ENCODE assay signal across 1 cellular context in the genomic region with DNA sequence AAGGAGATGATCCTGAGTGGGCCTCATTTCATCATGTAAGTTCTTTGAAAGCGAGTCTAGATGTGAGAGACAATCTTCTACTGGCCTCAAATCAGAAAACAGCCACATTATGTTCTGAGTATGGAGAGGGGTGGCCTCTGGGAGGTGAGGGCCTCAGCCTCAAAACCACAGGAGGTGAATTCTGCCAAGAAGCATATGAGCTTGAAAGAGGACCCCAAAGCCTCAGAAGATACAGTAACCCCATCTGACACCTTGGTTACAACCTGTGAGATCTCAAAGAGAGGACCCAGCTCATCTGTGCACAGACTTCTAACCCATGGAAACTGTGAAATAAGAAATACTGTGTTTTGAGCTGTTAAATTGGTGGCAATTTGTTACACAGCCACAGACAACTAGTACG.
TF ChIP-seq lines count a peak whose summit lies in the region.

No MANE protein-coding gene starts in this region.

TF ChIP-seq in H1, 55 proteins besides CTCF, POLR2A, EP300 and RAD21 (continued from another document):
- TF ChIP-seq, protein P1, sequence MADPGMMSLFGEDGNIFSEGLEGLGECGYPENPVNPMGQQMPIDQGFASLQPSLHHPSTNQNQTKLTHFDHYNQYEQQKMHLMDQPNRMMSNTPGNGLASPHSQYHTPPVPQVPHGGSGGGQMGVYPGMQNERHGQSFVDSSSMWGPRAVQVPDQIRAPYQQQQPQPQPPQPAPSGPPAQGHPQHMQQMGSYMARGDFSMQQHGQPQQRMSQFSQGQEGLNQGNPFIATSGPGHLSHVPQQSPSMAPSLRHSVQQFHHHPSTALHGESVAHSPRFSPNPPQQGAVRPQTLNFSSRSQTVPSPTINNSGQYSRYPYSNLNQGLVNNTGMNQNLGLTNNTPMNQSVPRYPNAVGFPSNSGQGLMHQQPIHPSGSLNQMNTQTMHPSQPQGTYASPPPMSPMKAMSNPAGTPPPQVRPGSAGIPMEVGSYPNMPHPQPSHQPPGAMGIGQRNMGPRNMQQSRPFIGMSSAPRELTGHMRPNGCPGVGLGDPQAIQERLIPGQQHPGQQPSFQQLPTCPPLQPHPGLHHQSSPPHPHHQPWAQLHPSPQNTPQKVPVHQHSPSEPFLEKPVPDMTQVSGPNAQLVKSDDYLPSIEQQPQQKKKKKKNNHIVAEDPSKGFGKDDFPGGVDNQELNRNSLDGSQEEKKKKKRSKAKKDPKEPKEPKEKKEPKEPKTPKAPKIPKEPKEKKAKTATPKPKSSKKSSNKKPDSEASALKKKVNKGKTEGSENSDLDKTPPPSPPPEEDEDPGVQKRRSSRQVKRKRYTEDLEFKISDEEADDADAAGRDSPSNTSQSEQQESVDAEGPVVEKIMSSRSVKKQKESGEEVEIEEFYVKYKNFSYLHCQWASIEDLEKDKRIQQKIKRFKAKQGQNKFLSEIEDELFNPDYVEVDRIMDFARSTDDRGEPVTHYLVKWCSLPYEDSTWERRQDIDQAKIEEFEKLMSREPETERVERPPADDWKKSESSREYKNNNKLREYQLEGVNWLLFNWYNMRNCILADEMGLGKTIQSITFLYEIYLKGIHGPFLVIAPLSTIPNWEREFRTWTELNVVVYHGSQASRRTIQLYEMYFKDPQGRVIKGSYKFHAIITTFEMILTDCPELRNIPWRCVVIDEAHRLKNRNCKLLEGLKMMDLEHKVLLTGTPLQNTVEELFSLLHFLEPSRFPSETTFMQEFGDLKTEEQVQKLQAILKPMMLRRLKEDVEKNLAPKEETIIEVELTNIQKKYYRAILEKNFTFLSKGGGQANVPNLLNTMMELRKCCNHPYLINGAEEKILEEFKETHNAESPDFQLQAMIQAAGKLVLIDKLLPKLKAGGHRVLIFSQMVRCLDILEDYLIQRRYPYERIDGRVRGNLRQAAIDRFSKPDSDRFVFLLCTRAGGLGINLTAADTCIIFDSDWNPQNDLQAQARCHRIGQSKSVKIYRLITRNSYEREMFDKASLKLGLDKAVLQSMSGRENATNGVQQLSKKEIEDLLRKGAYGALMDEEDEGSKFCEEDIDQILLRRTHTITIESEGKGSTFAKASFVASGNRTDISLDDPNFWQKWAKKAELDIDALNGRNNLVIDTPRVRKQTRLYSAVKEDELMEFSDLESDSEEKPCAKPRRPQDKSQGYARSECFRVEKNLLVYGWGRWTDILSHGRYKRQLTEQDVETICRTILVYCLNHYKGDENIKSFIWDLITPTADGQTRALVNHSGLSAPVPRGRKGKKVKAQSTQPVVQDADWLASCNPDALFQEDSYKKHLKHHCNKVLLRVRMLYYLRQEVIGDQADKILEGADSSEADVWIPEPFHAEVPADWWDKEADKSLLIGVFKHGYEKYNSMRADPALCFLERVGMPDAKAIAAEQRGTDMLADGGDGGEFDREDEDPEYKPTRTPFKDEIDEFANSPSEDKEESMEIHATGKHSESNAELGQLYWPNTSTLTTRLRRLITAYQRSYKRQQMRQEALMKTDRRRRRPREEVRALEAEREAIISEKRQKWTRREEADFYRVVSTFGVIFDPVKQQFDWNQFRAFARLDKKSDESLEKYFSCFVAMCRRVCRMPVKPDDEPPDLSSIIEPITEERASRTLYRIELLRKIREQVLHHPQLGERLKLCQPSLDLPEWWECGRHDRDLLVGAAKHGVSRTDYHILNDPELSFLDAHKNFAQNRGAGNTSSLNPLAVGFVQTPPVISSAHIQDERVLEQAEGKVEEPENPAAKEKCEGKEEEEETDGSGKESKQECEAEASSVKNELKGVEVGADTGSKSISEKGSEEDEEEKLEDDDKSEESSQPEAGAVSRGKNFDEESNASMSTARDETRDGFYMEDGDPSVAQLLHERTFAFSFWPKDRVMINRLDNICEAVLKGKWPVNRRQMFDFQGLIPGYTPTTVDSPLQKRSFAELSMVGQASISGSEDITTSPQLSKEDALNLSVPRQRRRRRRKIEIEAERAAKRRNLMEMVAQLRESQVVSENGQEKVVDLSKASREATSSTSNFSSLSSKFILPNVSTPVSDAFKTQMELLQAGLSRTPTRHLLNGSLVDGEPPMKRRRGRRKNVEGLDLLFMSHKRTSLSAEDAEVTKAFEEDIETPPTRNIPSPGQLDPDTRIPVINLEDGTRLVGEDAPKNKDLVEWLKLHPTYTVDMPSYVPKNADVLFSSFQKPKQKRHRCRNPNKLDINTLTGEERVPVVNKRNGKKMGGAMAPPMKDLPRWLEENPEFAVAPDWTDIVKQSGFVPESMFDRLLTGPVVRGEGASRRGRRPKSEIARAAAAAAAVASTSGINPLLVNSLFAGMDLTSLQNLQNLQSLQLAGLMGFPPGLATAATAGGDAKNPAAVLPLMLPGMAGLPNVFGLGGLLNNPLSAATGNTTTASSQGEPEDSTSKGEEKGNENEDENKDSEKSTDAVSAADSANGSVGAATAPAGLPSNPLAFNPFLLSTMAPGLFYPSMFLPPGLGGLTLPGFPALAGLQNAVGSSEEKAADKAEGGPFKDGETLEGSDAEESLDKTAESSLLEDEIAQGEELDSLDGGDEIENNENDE (IDR thresholded peaks at IDR 0.05; ENCODE audit: insufficient replicate concordance, low read length): no peak
- no peak for TF ChIP-seq HDAC6 (IDR thresholded peaks at IDR 0.05; ENCODE audit: low read depth, low read length)
- TF ChIP-seq JUN (IDR thresholded peaks at IDR 0.05; ENCODE audit: low read depth, low read length): no peak
- TF ChIP-seq PHF8 (conservative IDR thresholded peaks at IDR 0.05; ENCODE audit: low read depth, low read length): no peak
- TF ChIP-seq RXRA (IDR thresholded peaks at IDR 0.05; ENCODE audit: insufficient read depth, low read depth, low read length): no peak
- no peak for TF ChIP-seq ASH2L (IDR thresholded peaks at IDR 0.05; ENCODE audit: low read length)
- TF ChIP-seq POU5F1 (IDR thresholded peaks at IDR 0.05; ENCODE audit: low read depth, low read length): no peak
- TF ChIP-seq KDM4A (IDR thresholded peaks at IDR 0.05; ENCODE audit: low read depth, low read length, severe bottlenecking): no peak
- no peak for TF ChIP-seq BCL11A (IDR thresholded peaks at IDR 0.05; ENCODE audit: low read depth in 2 of 2, low read length in 2 of 2)
- TF ChIP-seq CTBP2 (IDR thresholded peaks at IDR 0.05; ENCODE audit: borderline replicate concordance, insufficient read depth, insufficient read length, low read length): no peak
- no peak for TF ChIP-seq SIN3A (conservative IDR thresholded peaks at IDR 0.05 in 1 of 2, IDR thresholded peaks at IDR 0.05 in 1 of 2; ENCODE audit: low read depth in 1 of 2, low read length in 2 of 2)
- TF ChIP-seq JUND (IDR thresholded peaks at IDR 0.05; ENCODE audit: low read length): no peak
- TF ChIP-seq, protein P2, sequence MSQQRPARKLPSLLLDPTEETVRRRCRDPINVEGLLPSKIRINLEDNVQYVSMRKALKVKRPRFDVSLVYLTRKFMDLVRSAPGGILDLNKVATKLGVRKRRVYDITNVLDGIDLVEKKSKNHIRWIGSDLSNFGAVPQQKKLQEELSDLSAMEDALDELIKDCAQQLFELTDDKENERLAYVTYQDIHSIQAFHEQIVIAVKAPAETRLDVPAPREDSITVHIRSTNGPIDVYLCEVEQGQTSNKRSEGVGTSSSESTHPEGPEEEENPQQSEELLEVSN (IDR thresholded peaks at IDR 0.05): no peak
- TF ChIP-seq BRCA1 (IDR thresholded peaks at IDR 0.05; ENCODE audit: low read depth, low read length): no peak
- TF ChIP-seq FOSL1 (IDR thresholded peaks at IDR 0.05; ENCODE audit: insufficient read depth, low read depth, low read length): no peak
- no peak for TF ChIP-seq KDM1A (IDR thresholded peaks at IDR 0.05; ENCODE audit: borderline replicate concordance, low read length)
- no peak for TF ChIP-seq CBX5 (IDR thresholded peaks at IDR 0.05; ENCODE audit: low read depth, low read length)
- TF ChIP-seq CBX8 (IDR thresholded peaks at IDR 0.05; ENCODE audit: borderline replicate concordance, low read depth, low read length): no peak
- no peak for TF ChIP-seq NRF1 (IDR thresholded peaks at IDR 0.05; ENCODE audit: low read depth, low read length)
